ENCODE assay signal across 1 cellular context in the genomic region with DNA sequence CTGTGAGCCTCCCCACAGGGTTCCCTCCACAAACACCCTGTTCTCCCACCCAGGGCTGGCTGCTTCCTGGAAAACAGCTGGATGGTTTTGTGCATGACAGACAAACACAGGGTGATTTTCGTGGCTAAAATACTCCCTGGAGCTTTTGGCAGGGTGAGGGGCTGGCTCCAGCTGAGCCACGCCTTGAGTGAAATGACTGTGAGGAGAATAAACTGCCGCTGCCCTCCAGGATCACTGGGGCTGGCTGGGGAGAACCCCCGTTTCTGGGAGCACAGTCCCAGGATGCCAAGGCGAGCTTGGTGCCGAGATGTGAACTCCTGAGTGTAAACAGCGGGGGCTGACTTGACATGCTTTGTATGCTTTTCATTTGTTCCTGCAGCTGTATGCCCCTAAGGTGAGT.
TF ChIP-seq lines count a peak whose summit lies in the region.

No MANE protein-coding gene starts in this region.

TF ChIP-seq in H1, 55 proteins besides CTCF, POLR2A, EP300 and RAD21:
- TF ChIP-seq SP4 (IDR thresholded peaks at IDR 0.05; ENCODE audit: low read length), result no peak
- TF ChIP-seq BRCA1 (IDR thresholded peaks at IDR 0.05; ENCODE audit: low read depth, low read length), result no peak
